12 cellular contexts compared by ENCODE assay signal in the genomic region with DNA sequence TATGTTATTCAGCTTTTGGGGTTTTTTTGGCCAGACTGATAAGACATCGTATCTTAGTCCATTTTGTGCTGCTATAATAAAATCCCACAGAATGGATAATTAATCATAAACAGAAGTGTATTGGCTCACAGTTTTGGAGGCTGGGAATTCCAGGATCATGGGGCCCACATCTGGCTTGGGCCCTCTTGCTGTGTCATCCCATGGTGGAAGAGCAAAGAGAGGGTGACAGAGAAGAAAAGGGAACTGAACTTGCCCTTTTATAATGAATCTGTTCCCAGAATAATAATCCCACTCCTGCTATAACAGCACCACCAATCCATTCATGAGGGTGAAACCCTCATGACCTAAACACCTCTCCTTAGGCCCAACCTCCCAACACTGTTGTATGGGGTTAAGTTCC.
"Had no signal": no experiment of that assay in that cellular context is flagged by ENCODE, and none has a peak within 500 bp of the region (broad histone marks: within the 10 kb centered on the region; RNA-seq: fewer than 3 reads in every experiment).

No MANE protein-coding gene starts in this region.

- H3K36me3 Mint-ChIP-seq: natural killer cell had no signal

- H3K9me3 ChIP-seq: ascending aorta, prostate gland, right lobe of liver had no signal

- H3K36me3 ChIP-seq: ascending aorta, prostate gland, right lobe of liver had no signal

- H3K27ac Mint-ChIP-seq: T-helper 2 cell treated with Interferon-gamma antibody and Interleukin-4, amounts not matched to agents 5 μg/mL and 100 μg/mL, for 36 hours had no signal

- H3K27ac ChIP-seq: ascending aorta, prostate gland, right lobe of liver had no signal

- H3K4me3 Mint-ChIP-seq: activated T-cell treated with anti-CD3 and anti-CD28 coated beads, Interleukin-2, amount 50 U/mL, for 4 hours; natural killer cell; T-helper 2 cell treated with Interferon-gamma antibody and Interleukin-4, amounts not matched to agents 5 μg/mL and 100 μg/mL, for 36 hours had no signal

- H3K4me3 ChIP-seq: ascending aorta, prostate gland, right lobe of liver had no signal

- DNase-seq: activated CD4-positive, alpha-beta T cell treated with anti-CD3 and anti-CD28 coated beads, Interleukin-2, amount 50 U/mL, for 48 hours; activated gamma-delta T cell treated with Interleukin-2 at 50 U/mL for 16 hours; activated T-cell treated with anti-CD3 and anti-CD28 coated beads, Interleukin-2, amount 50 U/mL, for 4 hours; left cardiac atrium; natural killer cell; right lobe of liver; stimulated activated naive CD8-positive, alpha-beta T cell treated with anti-CD3 and anti-CD28 coated beads, Interleukin-15, Interleukin-2, amounts not matched to agents 100 U/mL and 50 U/mL, for 24 hours had no signal

- ATAC-seq: activated CD4-positive, CD25-positive, alpha-beta regulatory T cell treated with anti-CD3 and anti-CD28 coated beads, Interleukin-2, amount 50 U/mL, for 24 hours; activated T-cell treated with anti-CD3 and anti-CD28 coated beads, Interleukin-2, amount 50 U/mL, for 4 hours; esophagus mucosa; left cardiac atrium; natural killer cell; right lobe of liver; stimulated activated naive CD8-positive, alpha-beta T cell treated with anti-CD3 and anti-CD28 coated beads, Interleukin-15, Interleukin-2, amounts not matched to agents 100 U/mL and 50 U/mL, for 24 hours had no signal

- H3K27me3 ChIP-seq: ascending aorta, right lobe of liver had no signal

- H3K4me1 ChIP-seq: prostate gland, right lobe of liver had no signal

- H3K9me3 Mint-ChIP-seq: activated T-cell treated with anti-CD3 and anti-CD28 coated beads, Interleukin-2, amount 50 U/mL, for 4 hours; natural killer cell; T-helper 2 cell treated with Interferon-gamma antibody and Interleukin-4, amounts not matched to agents 5 μg/mL and 100 μg/mL, for 36 hours had no signal
